In genomic region chr14:103334644-103335603, GRCh38 we compare ENCODE assay signal across 8 cellular contexts. TPM values are rescaled to one million over a fixed set of nuclear protein-coding genes. Genes with fewer than 3 reads are reported as not detected.
DNase-seq lines count a peak whose midpoint lies in the region; ATAC-seq and TF ChIP-seq lines count a peak whose summit lies in the region.

No MANE protein-coding gene starts in this region.

- peaks cover 36% of the 10 kb centered on the region for H3K36me3 Mint-ChIP-seq in neural crest cell (ENCODE audit: low read depth)

- H3K27ac Mint-ChIP-seq in neural crest cell (ENCODE audit: unreplicated experiment): peak overlapping the region; percentile 50

- no peaks in the 10 kb centered on the region for H3K27me3 ChIP-seq in A673 (replicated peaks; ENCODE audit: insufficient read depth, low read depth, low read length, poor library complexity)

- H3K4me1 ChIP-seq in A673 (ENCODE audit: insufficient read depth, low read length, poor library complexity, severe bottlenecking): peaks cover 18% of the 10 kb centered on the region

- no peak for TF ChIP-seq CTCF in A673 (conservative IDR thresholded peaks at IDR 0.05; ENCODE audit: low read depth, low read length)
- TF ChIP-seq CTCF in foreskin fibroblast (IDR thresholded peaks at IDR 0.05; ENCODE audit: low read depth, low read length): no peak
- TF ChIP-seq CTCF in neural crest cell (conservative IDR thresholded peaks at IDR 0.05): no peak

- DNase-seq in A673 (ENCODE audit: low spot score) (peak; percentile 70), RPMI8226 (peak; percentile 47), activated gamma-delta T cell treated with Interleukin-2 at 50 U/mL for 16 hours (peak; percentile 64), foreskin fibroblast (peak; percentile 82 to 93), neural crest cell (ENCODE audit: low read depth, low spot score) (peak; percentile 29)
- DNase-seq in stimulated activated naive CD8-positive, alpha-beta T cell treated with anti-CD3 and anti-CD28 coated beads, Interleukin-15, Interleukin-2, amounts not matched to agents 100 U/mL and 50 U/mL, for 24 hours: peak; percentile 86

- intact Hi-C loops in A673 (cut with micrococcal nuclease; ENCODE audit: unreplicated experiment): no loop called here

- H3K4me3 Mint-ChIP-seq in neural crest cell: peak overlapping the region; percentile 95

- peaks cover 51% of the 10 kb centered on the region for H3K4me1 Mint-ChIP-seq in neural crest cell

- ATAC-seq in GM18867 (IDR thresholded peaks at IDR 0.05; ENCODE audit: unreplicated experiment) (peak; percentile 22), HG03135 (IDR thresholded peaks at IDR 0.05; ENCODE audit: unreplicated experiment) (peak; percentile 25)
- ATAC-seq in stimulated activated naive CD8-positive, alpha-beta T cell treated with anti-CD3 and anti-CD28 coated beads, Interleukin-15, Interleukin-2, amounts not matched to agents 100 U/mL and 50 U/mL, for 24 hours: peak; percentile 54

- H3K27ac ChIP-seq in A673 (ENCODE audit: low read depth, low read length, poor library complexity, severe bottlenecking): peak overlapping the region; percentile 99

- BruUV-seq in A673 (replicated peaks; lab: Mats Ljungman, UMichigan): TSS peak; percentile 43

- H3K9me3 Mint-ChIP-seq in neural crest cell: no peaks in the 10 kb centered on the region

- H3K9me3 ChIP-seq in A673 (ENCODE audit: low read depth, low read length, poor library complexity, severe bottlenecking): no peaks in the 10 kb centered on the region

- H3K4me3 ChIP-seq in A673 (ENCODE audit: low read depth, low read length, poor library complexity, severe bottlenecking) (peak overlapping the region; percentile 90), foreskin fibroblast (ENCODE audit: low read depth in 1 of 2, low read length in 2 of 2) (peak overlapping the region; percentile 84 to 87)

- POLR2A ChIA-PET in A673 (lab: Charles Lee; ENCODE audit: low non-redundant PET): interaction anchor here (0.6 to 1.7 kb wide), 3 partner anchors 9 to 11 kb away, joined by 3 to 5 read pairs (median 3); no protein-coding TSS in a partner anchor

- H3K27me3 Mint-ChIP-seq in neural crest cell (ENCODE audit: low read depth): peaks cover 2% of the 10 kb centered on the region

- peaks cover 47% of the 10 kb centered on the region for H3K36me3 ChIP-seq in A673 (ENCODE audit: insufficient read depth, low read length, poor library complexity, severe bottlenecking)

- CTCF ChIA-PET in A673 (lab: Charles Lee): no interaction called here

RNA-seq across cellular contexts. Expression of gene EIF5, which starts 0.9 kb away (rescaled TPM):
- total RNA-seq in A673 (2021): 416 and 446 TPM in 2 replicates
- 458 and 483 TPM in 2 replicates for total RNA-seq in neural crest cell

RNA-seq across cellular contexts. Expression of gene MARK3, which starts 50.3 kb away (rescaled TPM):
- 94.4 and 101 TPM in 2 replicates for total RNA-seq in A673 (2021)
- total RNA-seq in neural crest cell: 98.8 and 109 TPM in 2 replicates

Comparison
In these comparisons a context has a peak if more than half of its experiments do, and no peak if none do; other contexts are left out.
1. Peak in every context shown above with its lines: DNase-seq, ATAC-seq, H3K4me3 ChIP-seq and H3K27ac ChIP-seq.
2. DNase-seq: peak in every context shown above with its lines; median percentile 88 in foreskin fibroblast; 86 in stimulated activated naive CD8-positive, alpha-beta T cell treated with anti-CD3 and anti-CD28 coated beads, Interleukin-15, Interleukin-2, amounts not matched to agents 100 U/mL and 50 U/mL, for 24 hours; 70 in A673; 64 in activated gamma-delta T cell treated with Interleukin-2 at 50 U/mL for 16 hours; 47 in RPMI8226; 29 in neural crest cell.